20 cellular contexts compared by ENCODE assay signal in genomic region chr6:48747040-48747439, GRCh38.
DNase-seq lines count a peak whose midpoint lies in the region; ATAC-seq and TF ChIP-seq lines count a peak whose summit lies in the region.
"Had no signal": no experiment of that assay in that cellular context is flagged by ENCODE, and none has a peak within 500 bp of the region (broad histone marks: within the 10 kb centered on the region; RNA-seq: fewer than 3 reads in every experiment).

No MANE protein-coding gene starts in this region.

- H3K9me3 Mint-ChIP-seq in MCF 10A (ENCODE audit: unreplicated experiment) (no peaks in the 10 kb centered on the region), type B pancreatic cell (peaks cover 7% of the 10 kb centered on the region)

- no peak for TF ChIP-seq POLR2A in breast epithelium (IDR thresholded peaks at IDR 0.05)

- CTCF ChIA-PET in MCF 10A (lab: Yijun Ruan, JAX), result interaction anchor here (0.6 kb wide), 1 partner anchor 27 kb away, joined by 5 read pairs; no protein-coding TSS in a partner anchor
- CTCF ChIA-PET in PC-3 (lab: Charles Lee), result no interaction called here

- H3K36me3 ChIP-seq in breast epithelium, result no peaks in the 10 kb centered on the region
- no peaks in the 10 kb centered on the region for H3K36me3 ChIP-seq in PC-3 (ENCODE audit: low read depth, low read length)
- H3K36me3 ChIP-seq: neutrophil, right atrium auricular region had no signal

- intact Hi-C loops in MCF 10A (cut with micrococcal nuclease) (no loop called here), breast epithelium (cut with DNase I; ENCODE audit: low total_unique reads) (no loop called here), PC-3 (cut with micrococcal nuclease) (loop anchor here (5.0 kb wide), 1 partner anchor 105 kb away; no protein-coding TSS in a partner anchor)

- H3K27me3 ChIP-seq in breast epithelium (no peaks in the 10 kb centered on the region), PC-3 (ENCODE audit: low read length) (no peaks in the 10 kb centered on the region)
- H3K27me3 ChIP-seq: neutrophil, right atrium auricular region had no signal

- H3K27ac ChIP-seq in breast epithelium (no peak overlapping the region), PC-3 (ENCODE audit: low read length) (peak overlapping the region; percentile 81), epithelial cell of prostate (peak overlapping the region; percentile 42)
- H3K27ac ChIP-seq: neutrophil, right atrium auricular region, VCaP had no signal

- H3K4me3 ChIP-seq in breast epithelium (no peak overlapping the region), PC-3 (ENCODE audit: low read length) (no peak overlapping the region)
- H3K4me3 ChIP-seq: right atrium auricular region had no signal

- H3K27ac Mint-ChIP-seq in MCF 10A (ENCODE audit: low read depth, unreplicated experiment) (no peak overlapping the region), type B pancreatic cell (peak overlapping the region; percentile 10)
- H3K27ac Mint-ChIP-seq: CD14-positive monocyte had no signal

- H3K79me2 ChIP-seq in PC-3 (ENCODE audit: low read length), result no peaks in the 10 kb centered on the region

- no peak for TF ChIP-seq CTCF in MCF 10A (IDR thresholded peaks at IDR 0.05; ENCODE audit: unreplicated experiment)
- TF ChIP-seq CTCF in breast epithelium (IDR thresholded peaks at IDR 0.05), result no peak
- no peak for TF ChIP-seq CTCF in PC-3 (conservative IDR thresholded peaks at IDR 0.05; ENCODE audit: low read depth, low read length)
- TF ChIP-seq CTCF in type B pancreatic cell (conservative IDR thresholded peaks at IDR 0.05), result no peak

- peak overlapping the region; percentile 58 for H3K4me2 ChIP-seq in PC-3 (ENCODE audit: low read length)

- H3K9ac ChIP-seq in PC-3 (ENCODE audit: low read length), result peak overlapping the region; percentile 35

- H3K4me1 Mint-ChIP-seq in MCF 10A (ENCODE audit: insufficient read depth, unreplicated experiment), result peaks cover 18% of the 10 kb centered on the region
- no peaks in the 10 kb centered on the region for H3K4me1 Mint-ChIP-seq in type B pancreatic cell (ENCODE audit: unreplicated experiment)
- H3K4me1 Mint-ChIP-seq: central memory CD8-positive, alpha-beta T cell had no signal

- H3K36me3 Mint-ChIP-seq in MCF 10A (ENCODE audit: insufficient read depth, unreplicated experiment), result no peaks in the 10 kb centered on the region
- H3K36me3 Mint-ChIP-seq in type B pancreatic cell, result no peaks in the 10 kb centered on the region
- H3K36me3 Mint-ChIP-seq: CD14-positive monocyte had no signal

- BruUV-seq in MCF 10A (replicated peaks; lab: Mats Ljungman, UMichigan) (no TSS peak), PC-3 (replicated peaks; lab: Mats Ljungman, UMichigan) (no TSS peak)

- POLR2A ChIA-PET in MCF 10A (lab: Yijun Ruan, JAX), result interaction anchor here (0.5 to 1.0 kb wide), 3 partner anchors 80 to 1269 kb away, joined by 3 read pairs; no protein-coding TSS in a partner anchor
- POLR2A ChIA-PET in PC-3 (lab: Charles Lee; ENCODE audit: unreplicated experiment), result interaction anchor here (0.6 kb wide), 2 partner anchors 132 to 799 kb away, joined by 3 to 13 read pairs; no protein-coding TSS in a partner anchor

- no peak overlapping the region for H2AFZ ChIP-seq in PC-3 (ENCODE audit: low read length)

- no peaks in the 10 kb centered on the region for H3F3A ChIP-seq in PC-3 (ENCODE audit: low read length, unreplicated experiment)

- ATAC-seq in PC-3, result peak; percentile 95

- no peaks in the 10 kb centered on the region for H4K20me1 ChIP-seq in PC-3 (ENCODE audit: low read length)

- DNase-seq in MCF 10A (ENCODE audit: unreplicated experiment) (peak; percentile 72), breast epithelium (ENCODE audit: low spot score in 2 of 2) (no peak), PC-3 (peak; percentile 85), epithelial cell of prostate (ENCODE audit: low read depth, low spot score) (peak; percentile 70), type B pancreatic cell (ENCODE audit: extremely low spot score, unreplicated experiment) (no peak), NAMALWA (ENCODE audit: low spot score) (no peak), DMS53 (lab: John Stamatoyannopoulos, UW) (no peak), T1000 (lab: John Stamatoyannopoulos, UW) (no peak)
- DNase-seq: ACHN; anterior cingulate cortex; effector CD4-positive, alpha-beta T cell; KG1; NCI-H1417 treated with DMSO at 0.1 percent for 48 hours; NCI-H2171 treated with DMSO at 0.1 percent for 48 hours; T-helper 1 cell had no signal

- H3K9me3 ChIP-seq in breast epithelium, result no peaks in the 10 kb centered on the region
- no peaks in the 10 kb centered on the region for H3K9me3 ChIP-seq in PC-3 (ENCODE audit: low read length)
- H3K9me3 ChIP-seq: neutrophil, right atrium auricular region had no signal

- H3K9me2 ChIP-seq in PC-3 (replicated peaks; ENCODE audit: low read length), result no peaks in the 10 kb centered on the region

- H3K4me3 Mint-ChIP-seq in MCF 10A (ENCODE audit: unreplicated experiment) (no peak overlapping the region), type B pancreatic cell (no peak overlapping the region)
- H3K4me3 Mint-ChIP-seq: CD14-positive monocyte; central memory CD8-positive, alpha-beta T cell had no signal

- H3K27me3 Mint-ChIP-seq in MCF 10A (ENCODE audit: insufficient read depth, unreplicated experiment) (no peaks in the 10 kb centered on the region), type B pancreatic cell (no peaks in the 10 kb centered on the region)
- H3K27me3 Mint-ChIP-seq: central memory CD8-positive, alpha-beta T cell had no signal

- H3K4me1 ChIP-seq in breast epithelium (no peaks in the 10 kb centered on the region), PC-3 (ENCODE audit: insufficient read depth, low read length) (peaks cover 35% of the 10 kb centered on the region)
- H3K4me1 ChIP-seq: right atrium auricular region had no signal

Comparison
In these comparisons a context has a peak if more than half of its experiments do, and no peak if none do; other contexts are left out.
1. DNase-seq: peak in MCF 10A (single experiment), PC-3 (single experiment) and epithelial cell of prostate (single experiment); none in breast epithelium (0 of 2), type B pancreatic cell (single experiment), NAMALWA (single experiment), DMS53 (single experiment) and T1000 (single experiment).
2. H3K27ac ChIP-seq: peak in PC-3 (single experiment) and epithelial cell of prostate (single experiment); none in breast epithelium (0 of 2).